13 cellular contexts compared by ENCODE assay signal in the genomic region with DNA sequence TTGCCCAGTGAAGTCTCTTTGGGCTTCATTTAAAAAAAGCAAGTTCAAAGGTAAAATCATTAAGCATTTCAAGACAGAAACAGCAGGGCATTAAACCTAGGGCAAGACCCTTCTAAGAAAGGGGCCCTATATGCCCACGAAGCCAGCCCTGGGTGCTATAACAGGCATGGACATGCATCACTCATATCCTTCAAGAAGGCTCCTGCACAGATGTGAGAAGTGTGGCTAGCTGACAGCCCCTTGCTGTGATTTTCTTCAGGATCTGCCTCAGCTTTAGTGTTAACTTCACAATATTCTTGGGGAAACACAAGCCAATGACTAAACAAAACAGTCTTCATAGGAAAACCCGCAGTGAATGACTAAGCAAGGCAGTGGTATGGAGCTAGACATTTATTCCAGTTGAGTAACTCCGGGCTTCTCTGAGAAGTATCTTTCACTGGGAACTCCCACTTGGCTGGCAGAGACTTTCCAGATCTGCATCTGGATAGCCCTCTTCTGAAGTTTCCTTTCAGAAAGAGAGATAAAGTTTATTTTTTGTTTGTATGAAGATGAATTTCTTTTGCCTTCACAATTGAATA. TPM values are rescaled to one million over a fixed set of nuclear protein-coding genes. Genes with fewer than 3 reads are reported as not detected.
DNase-seq lines count a peak whose midpoint lies in the region; ATAC-seq, FAIRE-seq and TF ChIP-seq lines count a peak whose summit lies in the region.
"Had no signal": no experiment of that assay in that cellular context is flagged by ENCODE, and none has a peak within 500 bp of the region (broad histone marks: within the 10 kb centered on the region; RNA-seq: fewer than 3 reads in every experiment).

No MANE protein-coding gene starts in this region.

- H3K4me3 Mint-ChIP-seq in CD8-positive, alpha-beta memory T cell: no peak overlapping the region
- H3K4me3 Mint-ChIP-seq: activated naive CD4-positive, alpha-beta T cell treated with anti-CD3 and anti-CD28 coated beads for 36 hours; H9 had no signal

- FAIRE-seq in frontal cortex (lab: Jason Lieb, UNC): no peak

- no peak overlapping the region for H3K9ac ChIP-seq in HCT116 (ENCODE audit: low read length)

- peaks cover 0 to 2% (median 0%) of the 10 kb centered on the region in 5 donors for H3K9me3 Mint-ChIP-seq in CD8-positive, alpha-beta memory T cell
- H3K9me3 Mint-ChIP-seq: activated naive CD4-positive, alpha-beta T cell treated with anti-CD3 and anti-CD28 coated beads for 36 hours had no signal

- no peaks in the 10 kb centered on the region for H3K9me2 ChIP-seq in HCT116 (ENCODE audit: insufficient read depth)

- RAD21 ChIA-PET in HCT116 (lab: Charles Lee; ENCODE audit: low non-redundant PET in 1 of 2, low total read pairs in 2 of 2, uncharacterized antibody in 2 of 2, unreplicated experiment in 2 of 2): no interaction called here

- H3K4me2 ChIP-seq in HCT116 (ENCODE audit: low read length): peak overlapping the region; percentile 19; the same call in 1 of the 2 replicates

- H3K27ac ChIP-seq in ACC112 (ENCODE audit: low read depth, low read length) (peak overlapping the region; percentile 68), HCT116 (ENCODE audit: low read depth, low read length) (no peak overlapping the region), vagina (no peak overlapping the region)
- no peak overlapping the region for H3K27ac ChIP-seq in CD8-positive, alpha-beta memory T cell (ENCODE audit: low read depth, low read length)
- H3K27ac ChIP-seq: gastrocnemius medialis had no signal

- H4K20me1 ChIP-seq in HCT116 (ENCODE audit: insufficient read depth): no peaks in the 10 kb centered on the region

- H2AFZ ChIP-seq in ACC112 (ENCODE audit: low read length, unreplicated experiment) (peak overlapping the region; percentile 37), HCT116 (ENCODE audit: low read depth, low read length, poor library complexity, severe bottlenecking) (no peak overlapping the region)

- H3K36me3 ChIP-seq in ACC112 (ENCODE audit: insufficient read depth, low read length): no peaks in the 10 kb centered on the region
- no peaks in the 10 kb centered on the region for H3K36me3 ChIP-seq in HCT116 (ENCODE audit: control insufficient read depth in 1 of 2, insufficient read depth in 2 of 2, low read length in 2 of 2)
- no peaks in the 10 kb centered on the region for H3K36me3 ChIP-seq in CD8-positive, alpha-beta memory T cell (ENCODE audit: insufficient read depth, low read length)
- H3K36me3 ChIP-seq in vagina: no peaks in the 10 kb centered on the region
- H3K36me3 ChIP-seq: gastrocnemius medialis had no signal

- no peak for DNase-seq in HCT116 (ENCODE audit: low read depth, low spot score)
- DNase-seq in amniotic stem cell (lab: John Stamatoyannopoulos, UW): peak; percentile 56
- peak; percentile 57 for DNase-seq in islet precursor cell
- no peak for DNase-seq in CD8-positive, alpha-beta memory T cell
- DNase-seq in frontal cortex (ENCODE audit: low spot score in 2 of 2): no peak
- DNase-seq in vagina (ENCODE audit: extremely low spot score in 2 of 2): no peak
- DNase-seq: activated naive CD4-positive, alpha-beta T cell treated with anti-CD3 and anti-CD28 coated beads for 36 hours; gastrocnemius medialis; H9; NCI-H524 treated with DMSO at 0.1 percent for 48 hours; stimulated activated CD4-positive, alpha-beta T cell treated with anti-CD3 and anti-CD28 coated beads, Interleukin-2, amount 100 ng/mL, for 24 hours had no signal

- CTCF ChIA-PET in HCT116 (lab: Charles Lee): no interaction called here
- CTCF ChIA-PET in CD8-positive, alpha-beta memory T cell (lab: Charles Lee): no interaction called here

- TF ChIP-seq POLR2A in HCT116 (IDR thresholded peaks at IDR 0.05; ENCODE audit: borderline replicate concordance, extremely low read depth, insufficient read depth, insufficient read length): no peak
- no peak for TF ChIP-seq POLR2A in vagina (IDR thresholded peaks at IDR 0.05)

- H3K79me2 ChIP-seq in ACC112 (ENCODE audit: control insufficient read depth, insufficient read depth, low read length, unreplicated experiment) (no peaks in the 10 kb centered on the region), HCT116 (ENCODE audit: insufficient read depth, low read length) (no peaks in the 10 kb centered on the region)

- no peak overlapping the region for H3K27ac Mint-ChIP-seq in CD8-positive, alpha-beta memory T cell
- H3K27ac Mint-ChIP-seq: activated naive CD4-positive, alpha-beta T cell treated with anti-CD3 and anti-CD28 coated beads for 36 hours; H9 had no signal

- no peak for ATAC-seq in HCT116
- no peak for ATAC-seq in HG02610 (IDR thresholded peaks at IDR 0.05; ENCODE audit: unreplicated experiment)
- ATAC-seq: gastrocnemius medialis had no signal

- H3K4me3 ChIP-seq in ACC112 (ENCODE audit: low read depth, low read length) (0 out of 2 replicates have a peak overlapping the region, but pooled peaks have one; percentile 1), HCT116 (replicated peaks in 1 of 2; ENCODE audit: low read depth in 1 of 2, low read length in 2 of 2) (no peak overlapping the region), vagina (no peak overlapping the region)
- H3K4me3 ChIP-seq in CD8-positive, alpha-beta memory T cell (ENCODE audit: low read length): no peak overlapping the region
- H3K4me3 ChIP-seq: gastrocnemius medialis had no signal

- peaks cover 8 to 10% of the 10 kb centered on the region in 2 donors for H3K27me3 Mint-ChIP-seq in CD8-positive, alpha-beta memory T cell

- no peaks in the 10 kb centered on the region for H3K36me3 Mint-ChIP-seq in CD8-positive, alpha-beta memory T cell

- no peaks in the 10 kb centered on the region for H3K4me1 Mint-ChIP-seq in CD8-positive, alpha-beta memory T cell

- intact Hi-C loops in HCT116 (cut with micrococcal nuclease) (no loop called here), vagina (cut with DNase I) (no loop called here)

- BruUV-seq in HCT116 (replicated peaks; lab: Mats Ljungman, UMichigan): no TSS peak

- no peaks in the 10 kb centered on the region for H3K27me3 ChIP-seq in ACC112 (ENCODE audit: insufficient read depth, low read length)
- H3K27me3 ChIP-seq in HCT116 (ENCODE audit: insufficient read depth, low read length): no peaks in the 10 kb centered on the region
- H3K27me3 ChIP-seq in CD8-positive, alpha-beta memory T cell (ENCODE audit: insufficient read depth, low read length, poor library complexity, severe bottlenecking): no peaks in the 10 kb centered on the region
- H3K27me3 ChIP-seq in vagina: no peaks in the 10 kb centered on the region
- H3K27me3 ChIP-seq: gastrocnemius medialis had no signal

- TF ChIP-seq RAD21 in HCT116 (IDR thresholded peaks at IDR 0.05; ENCODE audit: low read depth): no peak

- H3K9me3 ChIP-seq in HCT116 (ENCODE audit: control insufficient read depth in 1 of 2, insufficient read depth in 1 of 2, low read depth in 1 of 2, low read length in 2 of 2) (no peaks in the 10 kb centered on the region), vagina (no peaks in the 10 kb centered on the region)
- no peaks in the 10 kb centered on the region for H3K9me3 ChIP-seq in CD8-positive, alpha-beta memory T cell (ENCODE audit: low read length)
- H3K9me3 ChIP-seq: gastrocnemius medialis had no signal

- POLR2A ChIA-PET in HCT116 (lab: Charles Lee): no interaction called here
- POLR2A ChIA-PET in CD8-positive, alpha-beta memory T cell (lab: Charles Lee): interaction anchor here (0.6 kb wide), 1 partner anchor 40 kb away, joined by 4 read pairs; no protein-coding TSS in a partner anchor

- TF ChIP-seq CTCF in HCT116 (IDR thresholded peaks at IDR 0.05 in 2 of 3, conservative IDR thresholded peaks at IDR 0.05 in 1 of 3; ENCODE audit: borderline replicate concordance in 1 of 3, insufficient read depth in 1 of 3, low read depth in 2 of 3, low read length in 2 of 3) (no peak), vagina (IDR thresholded peaks at IDR 0.05) (no peak)

- H3K4me1 ChIP-seq in ACC112 (ENCODE audit: control insufficient read depth, insufficient read depth, low read length, unreplicated experiment) (peaks cover 18% of the 10 kb centered on the region), HCT116 (ENCODE audit: control insufficient read depth in 1 of 2, insufficient read depth in 2 of 2, low read length in 2 of 2) (peaks cover 0 to 12% of the 10 kb centered on the region in 2 experiments; a peak in 1 of 4 replicates), vagina (peaks cover 8% of the 10 kb centered on the region)
- no peaks in the 10 kb centered on the region for H3K4me1 ChIP-seq in CD8-positive, alpha-beta memory T cell (ENCODE audit: insufficient read depth, low read length)
- H3K4me1 ChIP-seq: gastrocnemius medialis had no signal

TF ChIP-seq in HCT116, 20 proteins besides CTCF, POLR2A, EP300 and RAD21:
- TF ChIP-seq, protein P1, sequence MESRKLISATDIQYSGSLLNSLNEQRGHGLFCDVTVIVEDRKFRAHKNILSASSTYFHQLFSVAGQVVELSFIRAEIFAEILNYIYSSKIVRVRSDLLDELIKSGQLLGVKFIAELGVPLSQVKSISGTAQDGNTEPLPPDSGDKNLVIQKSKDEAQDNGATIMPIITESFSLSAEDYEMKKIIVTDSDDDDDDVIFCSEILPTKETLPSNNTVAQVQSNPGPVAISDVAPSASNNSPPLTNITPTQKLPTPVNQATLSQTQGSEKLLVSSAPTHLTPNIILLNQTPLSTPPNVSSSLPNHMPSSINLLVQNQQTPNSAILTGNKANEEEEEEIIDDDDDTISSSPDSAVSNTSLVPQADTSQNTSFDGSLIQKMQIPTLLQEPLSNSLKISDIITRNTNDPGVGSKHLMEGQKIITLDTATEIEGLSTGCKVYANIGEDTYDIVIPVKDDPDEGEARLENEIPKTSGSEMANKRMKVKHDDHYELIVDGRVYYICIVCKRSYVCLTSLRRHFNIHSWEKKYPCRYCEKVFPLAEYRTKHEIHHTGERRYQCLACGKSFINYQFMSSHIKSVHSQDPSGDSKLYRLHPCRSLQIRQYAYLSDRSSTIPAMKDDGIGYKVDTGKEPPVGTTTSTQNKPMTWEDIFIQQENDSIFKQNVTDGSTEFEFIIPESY (IDR thresholded peaks at IDR 0.05; ENCODE audit: extremely low read depth, insufficient replicate concordance, low read length): no peak
- no peak for TF ChIP-seq MAX (IDR thresholded peaks at IDR 0.05)
TF ChIP-seq in HCT116: peak in this region for 0.

RNA-seq across cellular contexts. Expression of gene MAOA, which starts 11.9 kb away (rescaled TPM):
- total RNA-seq in HCT116 (2021; ENCODE audit: unreplicated experiment): 13.6 TPM
- 4.9 and 6.1 TPM in 2 replicates for polyA plus RNA-seq in HCT116 (2012)
- total RNA-seq in CD8-positive, alpha-beta memory T cell: 10 to 100 TPM; 19.1 to 22.5 TPM
- polyA plus RNA-seq in CD8-positive, alpha-beta memory T cell: 4.4 TPM
- total RNA-seq in frontal cortex: 13.5 TPM
- total RNA-seq in vagina: 102 TPM

Comparison
In these comparisons a context has a peak if more than half of its experiments do, and no peak if none do; other contexts are left out.
1. DNase-seq: peak in amniotic stem cell (single experiment) and islet precursor cell (single experiment); none in HCT116 (single experiment), CD8-positive, alpha-beta memory T cell (0 of 5), frontal cortex (0 of 2) and vagina (0 of 2).